Comparison of ENCODE assay signal across 12 cellular contexts in genomic region chr18:456361-456821, GRCh38. TPM values are rescaled to one million over a fixed set of nuclear protein-coding genes. Genes with fewer than 3 reads are reported as not detected.
DNase-seq lines count a peak whose midpoint lies in the region; ATAC-seq and TF ChIP-seq lines count a peak whose summit lies in the region.
"Had no signal": no experiment of that assay in that cellular context is flagged by ENCODE, and none has a peak within 500 bp of the region (broad histone marks: within the 10 kb centered on the region; RNA-seq: fewer than 3 reads in every experiment).

No MANE protein-coding gene starts in this region.

- peak overlapping the region; percentile 77 for H2AFZ ChIP-seq in parathyroid adenoma

- H3K27ac ChIP-seq in brain microvascular endothelial cell (no peak overlapping the region), parathyroid adenoma (peak overlapping the region; percentile 57), vagina (peak overlapping the region; percentile 70)

- in situ Hi-C loops in brain microvascular endothelial cell (cut with HindIII; ENCODE audit: low pct_ligation_motif_present, low sequenced_read_pairs): no loop called here

- TF ChIP-seq POLR2A in vagina (IDR thresholded peaks at IDR 0.05): no peak

- TF ChIP-seq CTCF in brain microvascular endothelial cell (IDR thresholded peaks at IDR 0.05; ENCODE audit: low read depth, low read length, missing control alignments) (no peak), parathyroid adenoma (IDR thresholded peaks at IDR 0.05) (no peak), vagina (IDR thresholded peaks at IDR 0.05) (no peak)

- intact Hi-C loops in left ventricle myocardium superior (cut with micrococcal nuclease) (no loop called here), vagina (cut with DNase I) (no loop called here)

- H3K79me2 ChIP-seq in parathyroid adenoma: no peaks in the 10 kb centered on the region

- no peak overlapping the region for H3K9ac ChIP-seq in parathyroid adenoma

- ATAC-seq in left ventricle myocardium superior: peak; percentile 85
- no peak for ATAC-seq in HG02678 (IDR thresholded peaks at IDR 0.05; ENCODE audit: unreplicated experiment)
- ATAC-seq: stimulated activated memory B cell treated with anti-CD40 and anti-IgM and Interleukin-4, amounts not matched to agents 10 μg/mL and 1 μg/mL and 100 μg/mL, for 72 hours had no signal

- no peaks in the 10 kb centered on the region for H3K36me3 ChIP-seq in brain microvascular endothelial cell (replicated peaks)
- no peaks in the 10 kb centered on the region for H3K36me3 ChIP-seq in parathyroid adenoma (ENCODE audit: control insufficient read depth, insufficient read depth, low read length)
- no peaks in the 10 kb centered on the region for H3K36me3 ChIP-seq in vagina

- H3K4me1 ChIP-seq in parathyroid adenoma: peaks cover 16% of the 10 kb centered on the region
- H3K4me1 ChIP-seq in vagina: peaks cover 8% of the 10 kb centered on the region

- H3K9me3 ChIP-seq in parathyroid adenoma (ENCODE audit: control insufficient read depth, low read length) (no peaks in the 10 kb centered on the region), vagina (no peaks in the 10 kb centered on the region)

- H3K4me2 ChIP-seq in parathyroid adenoma (ENCODE audit: low read length): no peak overlapping the region

- H3K4me3 ChIP-seq in brain microvascular endothelial cell (ENCODE audit: low read depth, low read length): no peak overlapping the region
- no peak overlapping the region for H3K4me3 ChIP-seq in parathyroid adenoma (ENCODE audit: low read depth, low read length)
- peak overlapping the region; percentile 9 to 36 for H3K4me3 ChIP-seq in vagina

- H3K27me3 ChIP-seq in brain microvascular endothelial cell (replicated peaks) (no peaks in the 10 kb centered on the region), parathyroid adenoma (ENCODE audit: control insufficient read depth, insufficient read depth, low read length) (no peaks in the 10 kb centered on the region), vagina (no peaks in the 10 kb centered on the region)

- DNase-seq in brain microvascular endothelial cell (peak; percentile 40), left ventricle myocardium superior (peak; percentile 68), vagina (ENCODE audit: extremely low spot score in 2 of 2) (peak in 1 of 2 donors; percentile 95), ecto neural progenitor cell (ENCODE audit: low spot score) (no peak)
- no peak for DNase-seq in activated naive CD4-positive, alpha-beta T cell (lab: John Stamatoyannopoulos, UW)
- DNase-seq: activated CD4-positive, alpha-beta memory T cell treated with anti-CD3 and anti-CD28 coated beads for 36 hours; foreskin melanocyte; mammary epithelial cell had no signal

RNA-seq across cellular contexts. Expression of gene COLEC12, which starts 44.1 kb away (rescaled TPM):
- total RNA-seq in left ventricle myocardium superior (8.3 TPM), vagina (18.9 TPM)
- total RNA-seq: activated CD4-positive, alpha-beta memory T cell treated with anti-CD3 and anti-CD28 coated beads for 36 hours; T-helper 1 cell treated with Interleukin-12 subunit alpha and Interleukin-12 subunit beta and Interleukin-4 antibody, amounts not matched to agents 30 ng/mL and 1 ng/mL, for 36 hours had no signal

Comparison
In these comparisons a context has a peak if more than half of its experiments do, and no peak if none do; other contexts are left out.
1. DNase-seq: peak in brain microvascular endothelial cell (single experiment) and left ventricle myocardium superior (single experiment); none in activated naive CD4-positive, alpha-beta T cell (0 of 4) and ecto neural progenitor cell (single experiment).
2. H3K4me3 ChIP-seq: peak in vagina (2 of 2); none in brain microvascular endothelial cell (single experiment) and parathyroid adenoma (single experiment).